8 cellular contexts compared by ENCODE assay signal in genomic region chr2:27489118-27489497, GRCh38. TPM values are rescaled to one million over a fixed set of nuclear protein-coding genes. Genes with fewer than 3 reads are reported as not detected.
DNase-seq lines count a peak whose midpoint lies in the region; ATAC-seq and TF ChIP-seq lines count a peak whose summit lies in the region.

No MANE protein-coding gene starts in this region.

- peaks cover 6% of the 10 kb centered on the region for H3K4me1 Mint-ChIP-seq in Caco-2 (ENCODE audit: low read depth, unreplicated experiment)
- H3K4me1 Mint-ChIP-seq in nephron, result peaks cover 18% of the 10 kb centered on the region

- peak; percentile 19; the same call in 1 of the 2 replicates for TF ChIP-seq RAD21 in HCT116 (IDR thresholded peaks at IDR 0.05; ENCODE audit: low read depth)

- H3K36me3 Mint-ChIP-seq in Caco-2 (ENCODE audit: insufficient read depth, unreplicated experiment) (peaks cover 7% of the 10 kb centered on the region), nephron (ENCODE audit: low read depth) (peaks cover 11% of the 10 kb centered on the region)

- peak overlapping the region; percentile 92 for H3K27ac Mint-ChIP-seq in Caco-2 (ENCODE audit: unreplicated experiment)
- H3K27ac Mint-ChIP-seq in nephron, result peak overlapping the region; percentile 43 to 83 (median 83)

- H3K4me3 Mint-ChIP-seq in Caco-2 (ENCODE audit: unreplicated experiment) (peak overlapping the region; percentile 85), nephron (peak overlapping the region; percentile 91 to 96 (median 96))

- intact Hi-C loops in Caco-2 (cut with micrococcal nuclease; ENCODE audit: unreplicated experiment) (loop anchor here (1.0 to 2.0 kb wide), 2 partner anchors 46 to 60 kb away; partner anchors contain the start of gene KRTCAP3), HCT116 (cut with micrococcal nuclease) (no loop called here)

- no peak overlapping the region for H2AFZ ChIP-seq in HCT116 (ENCODE audit: low read depth, low read length, poor library complexity, severe bottlenecking)

- H3K9me3 Mint-ChIP-seq in Caco-2 (ENCODE audit: unreplicated experiment) (no peaks in the 10 kb centered on the region), nephron (no peaks in the 10 kb centered on the region)

- 0 out of 2 replicates have a peak, but pooled peaks cover 5% of the 10 kb centered on the region for H3K4me1 ChIP-seq in Caco-2
- peaks cover 8 to 17% of the 10 kb centered on the region in 2 experiments for H3K4me1 ChIP-seq in HCT116 (ENCODE audit: control insufficient read depth in 1 of 2, insufficient read depth in 2 of 2, low read length in 2 of 2)

- no TSS peak for BruUV-seq in Caco-2 (replicated peaks; lab: Mats Ljungman, UMichigan)
- TSS peak; percentile 48 for BruUV-seq in HCT116 (replicated peaks; lab: Mats Ljungman, UMichigan)

- DNase-seq in Caco-2 (peak in 1 of 2 experiments; percentile 37), HCT116 (ENCODE audit: low read depth, low spot score) (peak; percentile 1), SK-N-MC (ENCODE audit: low read depth, low spot score) (no peak), erythroblast (lab: John Stamatoyannopoulos, UW) (peak; percentile 69 to 71), SKM-1 treated with dmso at 0.1 percent for 144 hours (lab: John Stamatoyannopoulos, UW; ENCODE audit: unreplicated experiment) (no peak)
- DNase-seq in stimulated activated CD4-positive, alpha-beta T cell treated with anti-CD3 and anti-CD28 coated beads, Interleukin-4, amount 100 ng/mL, for 1 hour, result no peak
- DNase-seq in activated CD4-positive, CD25-positive, alpha-beta regulatory T cell treated with anti-CD3 and anti-CD28 coated beads, Interleukin-2, amount 50 U/mL, for 72 hours, result no peak

- TF ChIP-seq POLR2A in HCT116 (IDR thresholded peaks at IDR 0.05; ENCODE audit: borderline replicate concordance, extremely low read depth, insufficient read depth, insufficient read length) (no peak), erythroblast (IDR thresholded peaks at IDR 0.05; ENCODE audit: low read length) (no peak)

- no peaks in the 10 kb centered on the region for H4K20me1 ChIP-seq in HCT116 (ENCODE audit: insufficient read depth)

- no peak for TF ChIP-seq CTCF in Caco-2 (IDR thresholded peaks at IDR 0.05; ENCODE audit: insufficient read depth in 1 of 2, low read depth in 1 of 2, low read length in 1 of 2, severe bottlenecking in 1 of 2, unreplicated experiment in 1 of 2)
- TF ChIP-seq CTCF in HCT116 (IDR thresholded peaks at IDR 0.05 in 2 of 3, conservative IDR thresholded peaks at IDR 0.05 in 1 of 3; ENCODE audit: borderline replicate concordance in 1 of 3, insufficient read depth in 1 of 3, low read depth in 2 of 3, low read length in 2 of 3), result 0 out of 6 replicates have a peak, but pooled peaks of 1 of the 3 experiments have one; percentile 6
- TF ChIP-seq CTCF in nephron (IDR thresholded peaks at IDR 0.05; ENCODE audit: unreplicated experiment in 3 of 3), result no peak

- H3K9me3 ChIP-seq in Caco-2 (no peaks in the 10 kb centered on the region), HCT116 (ENCODE audit: control insufficient read depth in 1 of 2, insufficient read depth in 1 of 2, low read depth in 1 of 2, low read length in 2 of 2) (no peaks in the 10 kb centered on the region), SK-N-MC (ENCODE audit: low read depth, low read length) (no peaks in the 10 kb centered on the region)

- peak overlapping the region; percentile 51 for H3K9ac ChIP-seq in HCT116 (ENCODE audit: low read length)
- H3K9ac ChIP-seq in SK-N-MC (ENCODE audit: insufficient read length), result peak overlapping the region; percentile 75

- no peaks in the 10 kb centered on the region for H3K9me2 ChIP-seq in HCT116 (ENCODE audit: insufficient read depth)

- POLR2A ChIA-PET in Caco-2 (lab: Charles Lee) (no interaction called here), HCT116 (lab: Charles Lee) (no interaction called here)

- CTCF ChIA-PET in Caco-2 (lab: Charles Lee), result no interaction called here
- CTCF ChIA-PET in HCT116 (lab: Charles Lee), result no interaction called here

- peak overlapping the region; percentile 30; the same call in 1 of the 2 replicates for H3K27ac ChIP-seq in HCT116 (ENCODE audit: low read depth, low read length)
- no peak overlapping the region for H3K27ac ChIP-seq in SK-N-MC

- H3K36me3 ChIP-seq in Caco-2 (ENCODE audit: control insufficient read depth, insufficient read depth, low read length) (no peaks in the 10 kb centered on the region), HCT116 (ENCODE audit: control insufficient read depth in 1 of 2, insufficient read depth in 2 of 2, low read length in 2 of 2) (no peaks in the 10 kb centered on the region), SK-N-MC (ENCODE audit: insufficient read depth, low read length) (peaks cover 10% of the 10 kb centered on the region; the same call in 1 of the 2 replicates)

- peak; percentile 20 for ATAC-seq in HCT116

- no peaks in the 10 kb centered on the region for H3K79me2 ChIP-seq in HCT116 (ENCODE audit: insufficient read depth, low read length)

- RAD21 ChIA-PET in HCT116 (lab: Charles Lee; ENCODE audit: low non-redundant PET in 1 of 2, low total read pairs in 2 of 2, uncharacterized antibody in 2 of 2, unreplicated experiment in 2 of 2), result no interaction called here

- H3K27me3 ChIP-seq in Caco-2 (replicated peaks; ENCODE audit: control insufficient read depth, insufficient read depth, low read length) (no peaks in the 10 kb centered on the region), HCT116 (ENCODE audit: insufficient read depth, low read length) (no peaks in the 10 kb centered on the region)

- peak overlapping the region; percentile 81 for H3K4me2 ChIP-seq in HCT116 (ENCODE audit: low read length)

- H3K4me3 ChIP-seq in Caco-2 (ENCODE audit: low read depth, low read length) (peak overlapping the region; percentile 46), HCT116 (replicated peaks in 1 of 2; ENCODE audit: low read depth in 1 of 2, low read length in 2 of 2) (peak overlapping the region; percentile 56 to 63), SK-N-MC (peak overlapping the region; percentile 96)

- H3K27me3 Mint-ChIP-seq in Caco-2 (ENCODE audit: insufficient read depth, unreplicated experiment) (peaks cover 2% of the 10 kb centered on the region), nephron (ENCODE audit: low read depth) (peaks cover 4% of the 10 kb centered on the region)

TF ChIP-seq in HCT116, 20 proteins besides CTCF, POLR2A, EP300 and RAD21 (continues in another document):
- TF ChIP-seq POLR2AphosphoS5 (IDR thresholded peaks at IDR 0.05; ENCODE audit: low read depth, low read length), result no peak
- TF ChIP-seq YY1 (IDR thresholded peaks at IDR 0.05; ENCODE audit: extremely low read depth, insufficient replicate concordance, low read depth, low read length), result no peak
- no peak for TF ChIP-seq EGR1 (IDR thresholded peaks at IDR 0.05; ENCODE audit: low read depth)
- TF ChIP-seq SP1 (IDR thresholded peaks at IDR 0.05; ENCODE audit: low read depth), result no peak
- TF ChIP-seq JUND (IDR thresholded peaks at IDR 0.05), result no peak
- TF ChIP-seq CEBPB (IDR thresholded peaks at IDR 0.05; ENCODE audit: low read depth), result no peak
- no peak for TF ChIP-seq ELF1 (IDR thresholded peaks at IDR 0.05; ENCODE audit: borderline replicate concordance, low read depth)
- TF ChIP-seq, protein P1, sequence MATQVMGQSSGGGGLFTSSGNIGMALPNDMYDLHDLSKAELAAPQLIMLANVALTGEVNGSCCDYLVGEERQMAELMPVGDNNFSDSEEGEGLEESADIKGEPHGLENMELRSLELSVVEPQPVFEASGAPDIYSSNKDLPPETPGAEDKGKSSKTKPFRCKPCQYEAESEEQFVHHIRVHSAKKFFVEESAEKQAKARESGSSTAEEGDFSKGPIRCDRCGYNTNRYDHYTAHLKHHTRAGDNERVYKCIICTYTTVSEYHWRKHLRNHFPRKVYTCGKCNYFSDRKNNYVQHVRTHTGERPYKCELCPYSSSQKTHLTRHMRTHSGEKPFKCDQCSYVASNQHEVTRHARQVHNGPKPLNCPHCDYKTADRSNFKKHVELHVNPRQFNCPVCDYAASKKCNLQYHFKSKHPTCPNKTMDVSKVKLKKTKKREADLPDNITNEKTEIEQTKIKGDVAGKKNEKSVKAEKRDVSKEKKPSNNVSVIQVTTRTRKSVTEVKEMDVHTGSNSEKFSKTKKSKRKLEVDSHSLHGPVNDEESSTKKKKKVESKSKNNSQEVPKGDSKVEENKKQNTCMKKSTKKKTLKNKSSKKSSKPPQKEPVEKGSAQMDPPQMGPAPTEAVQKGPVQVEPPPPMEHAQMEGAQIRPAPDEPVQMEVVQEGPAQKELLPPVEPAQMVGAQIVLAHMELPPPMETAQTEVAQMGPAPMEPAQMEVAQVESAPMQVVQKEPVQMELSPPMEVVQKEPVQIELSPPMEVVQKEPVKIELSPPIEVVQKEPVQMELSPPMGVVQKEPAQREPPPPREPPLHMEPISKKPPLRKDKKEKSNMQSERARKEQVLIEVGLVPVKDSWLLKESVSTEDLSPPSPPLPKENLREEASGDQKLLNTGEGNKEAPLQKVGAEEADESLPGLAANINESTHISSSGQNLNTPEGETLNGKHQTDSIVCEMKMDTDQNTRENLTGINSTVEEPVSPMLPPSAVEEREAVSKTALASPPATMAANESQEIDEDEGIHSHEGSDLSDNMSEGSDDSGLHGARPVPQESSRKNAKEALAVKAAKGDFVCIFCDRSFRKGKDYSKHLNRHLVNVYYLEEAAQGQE (IDR thresholded peaks at IDR 0.05; ENCODE audit: low read depth), result no peak

RNA-seq across cellular contexts. Expression of gene IFT172, which starts 0.4 kb away (rescaled TPM):
- total RNA-seq in Caco-2 (2022) (17.2 and 21.9 TPM in 2 replicates), HCT116 (2021; ENCODE audit: unreplicated experiment) (13.7 TPM)
- polyA plus RNA-seq in HCT116 (2012), result 15.6 and 16.3 TPM in 2 replicates

RNA-seq across cellular contexts. Expression of gene FNDC4, which starts 5.9 kb away (rescaled TPM):
- total RNA-seq in Caco-2 (2022), result 2.4 and 2.5 TPM in 2 replicates
- 3.3 TPM for total RNA-seq in HCT116 (2021; ENCODE audit: unreplicated experiment)
- 3.6 and 4.3 TPM in 2 replicates for polyA plus RNA-seq in HCT116 (2012)

RNA-seq across cellular contexts. Expression of gene GCKR, which starts 7.5 kb away (rescaled TPM):
- 0.65 TPM in 1 of 2 replicates, not detected in the other for total RNA-seq in Caco-2 (2022)
- not detected for total RNA-seq in HCT116 (2021; ENCODE audit: unreplicated experiment)
- polyA plus RNA-seq in HCT116 (2012), result 0.09 and 0.11 TPM in 2 replicates

RNA-seq across cellular contexts. Expression of gene KRTCAP3, which starts 46.9 kb away (rescaled TPM):
- 47.8 and 53.9 TPM in 2 replicates for total RNA-seq in Caco-2 (2022)
- 65.7 TPM for total RNA-seq in HCT116 (2021; ENCODE audit: unreplicated experiment)
- polyA plus RNA-seq in HCT116 (2012), result 107 and 120 TPM in 2 replicates

Comparison
In these comparisons a context has a peak if more than half of its experiments do, and no peak if none do; other contexts are left out.
1. DNase-seq: peak in HCT116 (single experiment) and erythroblast (2 of 2); none in SK-N-MC (single experiment), SKM-1 treated with dmso at 0.1 percent for 144 hours (single experiment), stimulated activated CD4-positive, alpha-beta T cell treated with anti-CD3 and anti-CD28 coated beads, Interleukin-4, amount 100 ng/mL, for 1 hour (single experiment) and activated CD4-positive, CD25-positive, alpha-beta regulatory T cell treated with anti-CD3 and anti-CD28 coated beads, Interleukin-2, amount 50 U/mL, for 72 hours (single experiment).
2. H3K4me3 ChIP-seq: peak in every context shown above with its lines; median percentile 96 in SK-N-MC; 60 in HCT116; 46 in Caco-2.